ENCODE assay signal across 24 cellular contexts in the genomic region with DNA sequence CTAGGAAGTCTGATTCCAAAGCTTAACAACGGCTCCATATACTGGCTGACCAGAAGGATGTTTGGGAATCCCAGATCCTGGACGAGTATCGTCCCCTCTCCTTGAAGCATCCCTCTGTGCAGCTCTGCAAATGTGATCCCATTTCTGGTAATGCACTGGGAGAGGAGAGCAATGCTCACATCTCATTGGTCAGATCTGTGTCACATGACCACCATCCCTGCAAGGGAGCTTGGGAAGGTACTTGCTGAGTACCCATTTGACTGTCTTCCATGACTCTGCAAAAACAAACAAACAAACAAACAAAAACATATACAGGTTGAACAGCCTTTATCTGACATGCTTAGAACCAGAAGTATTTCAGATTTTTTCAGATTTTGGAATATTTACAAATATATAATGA. TPM values are rescaled to one million over a fixed set of nuclear protein-coding genes. Genes with fewer than 3 reads are reported as not detected.
A peak's percentile ranks its signal among the peaks of the same experiment; 100 is the strongest.
DNase-seq lines count a peak whose midpoint lies in the region; ATAC-seq, FAIRE-seq and TF ChIP-seq lines count a peak whose summit lies in the region.
"Had no signal": no experiment of that assay in that cellular context is flagged by ENCODE, and none has a peak within 500 bp of the region (broad histone marks: within the 10 kb centered on the region; RNA-seq: fewer than 3 reads in every experiment).

No MANE protein-coding gene starts in this region.

- H2AFZ ChIP-seq in HepG2 (ENCODE audit: low read length) (no peak overlapping the region), K562 (ENCODE audit: low read depth, low read length) (no peak overlapping the region)

- no peak overlapping the region for H3K27ac Mint-ChIP-seq in activated CD4-positive, alpha-beta T cell treated with anti-CD3 and anti-CD28 coated beads, Interleukin-2, amount 10 ng/mL, durations not matched to agents 24 days and 14 days
- H3K27ac Mint-ChIP-seq: CD4-positive, alpha-beta memory T cell; CD4-positive, CD25-positive, alpha-beta regulatory T cell; CD8-positive, alpha-beta memory T cell had no signal

- DNase-seq in HepG2 (ENCODE audit: low spot score) (no peak), right lobe of liver (no peak), NAMALWA (ENCODE audit: low spot score) (peak; percentile 27), K562 (ENCODE audit: extremely low read depth in 1 of 4, low spot score in 3 of 4) (peak in 2 of 4 experiments; percentile 49 to 54), DMS79 treated with DMSO at 0.1 percent for 48 hours (lab: John Stamatoyannopoulos, UW) (no peak)
- DNase-seq in activated CD4-positive, alpha-beta T cell treated with anti-CD3 and anti-CD28 coated beads, Interleukin-2, amount 10 ng/mL, durations not matched to agents 24 days and 14 days: no peak
- DNase-seq: ACHN; BE2C; C1 segment of cervical spinal cord; CD4-positive, alpha-beta memory T cell; CD4-positive, CD25-positive, alpha-beta regulatory T cell; CD8-positive, alpha-beta memory T cell; COR-L47; DMS 273 treated with DMSO at 0.1 percent for 48 hours; DMS153; DMS53; DMS79; GF-D8 had no signal

- H3K9me3 ChIP-seq in HepG2 (ENCODE audit: low read length) (peaks cover 17% of the 10 kb centered on the region), right lobe of liver (no peaks in the 10 kb centered on the region), K562 (replicated peaks; ENCODE audit: control insufficient read depth, insufficient read depth, low read depth, low read length) (no peaks in the 10 kb centered on the region; the same call in 1 of the 2 replicates)
- H3K9me3 ChIP-seq: BE2C had no signal

- H3K36me3 ChIP-seq in HepG2 (replicated peaks in 1 of 2; ENCODE audit: control insufficient read depth in 1 of 2, insufficient read depth in 2 of 2, low read length in 2 of 2): no peaks in the 10 kb centered on the region
- H3K36me3 ChIP-seq in right lobe of liver: no peaks in the 10 kb centered on the region
- no peaks in the 10 kb centered on the region for H3K36me3 ChIP-seq in K562 (ENCODE audit: control insufficient read depth, insufficient read depth, low read length)
- H3K36me3 ChIP-seq: BE2C had no signal

- BruUV-seq in HepG2 (replicated peaks; lab: Mats Ljungman, UMichigan): no TSS peak
- BruUV-seq in K562 (replicated peaks; lab: Mats Ljungman, UMichigan): no TSS peak

- H3K9me3 Mint-ChIP-seq in activated CD4-positive, alpha-beta T cell treated with anti-CD3 and anti-CD28 coated beads, Interleukin-2, amount 10 ng/mL, durations not matched to agents 24 days and 14 days: peaks cover 8% of the 10 kb centered on the region

- CTCF ChIA-PET in HepG2 (lab: Yijun Ruan, JAX; ENCODE audit: low intra/inter-chr PET ratio, low total read pairs) (no interaction called here), K562 (lab: Yijun Ruan, JAX; ENCODE audit: low intra/inter-chr PET ratio) (no interaction called here)

- H3K4me3 Mint-ChIP-seq in activated CD4-positive, alpha-beta T cell treated with anti-CD3 and anti-CD28 coated beads, Interleukin-2, amount 10 ng/mL, durations not matched to agents 24 days and 14 days: no peak overlapping the region
- H3K4me3 Mint-ChIP-seq: CD14-positive monocyte; CD4-positive, alpha-beta memory T cell; CD4-positive, CD25-positive, alpha-beta regulatory T cell; CD8-positive, alpha-beta memory T cell had no signal

- no peak overlapping the region for H3K4me2 ChIP-seq in HepG2 (ENCODE audit: low read depth, low read length)
- no peak overlapping the region for H3K4me2 ChIP-seq in K562 (ENCODE audit: insufficient read depth, low read length)
- H3K4me2 ChIP-seq: BLaER1 had no signal

- FAIRE-seq in HepG2 (lab: Jason Lieb, UNC) (no peak), K562 (lab: Jason Lieb, UNC) (no peak)
- FAIRE-seq: G401.6, GM12891, GM19239 had no signal

- TF ChIP-seq RAD21 in HepG2 (CRISPR knock-in tag; IDR thresholded peaks at IDR 0.05) (no peak), K562 (CRISPR knock-in tag; conservative IDR thresholded peaks at IDR 0.05 in 1 of 2, IDR thresholded peaks at IDR 0.05 in 1 of 2) (no peak)

- H3K4me3 ChIP-seq in HepG2 (replicated peaks in 1 of 3; ENCODE audit: insufficient read depth in 1 of 3, low read depth in 2 of 3, low read length in 3 of 3) (no peak overlapping the region), right lobe of liver (no peak overlapping the region), K562 (no peak overlapping the region)
- H3K4me3 ChIP-seq: BLaER1 had no signal

- WGBS in HepG2 (ENCODE audit: low lambda C conversion rate): 0% methylated on average over 3 of the region's 3 CpGs
- WGBS in right lobe of liver (ENCODE audit: insufficient coverage, low coverage, low lambda C conversion rate, missing lambda C conversion rate): 64% methylated on average over 3 of the region's 3 CpGs
- WGBS in K562 (ENCODE audit: insufficient coverage, low coverage, missing lambda C conversion rate): 0% methylated on average over 3 of the region's 3 CpGs

- POLR2A ChIA-PET in HepG2 (lab: Yijun Ruan, JAX): no interaction called here
- POLR2A ChIA-PET in K562 (lab: Yijun Ruan, JAX): interaction anchor here (1.0 kb wide), 1 partner anchor 37 kb away, joined by 3 read pairs; no protein-coding TSS in a partner anchor

- H3K79me2 ChIP-seq in HepG2 (ENCODE audit: insufficient read depth, low read length): no peaks in the 10 kb centered on the region
- no peaks in the 10 kb centered on the region for H3K79me2 ChIP-seq in K562 (ENCODE audit: control insufficient read depth, insufficient read depth, low read length)

- H3K4me1 Mint-ChIP-seq in activated CD4-positive, alpha-beta T cell treated with anti-CD3 and anti-CD28 coated beads, Interleukin-2, amount 10 ng/mL, durations not matched to agents 24 days and 14 days: peaks cover 2% of the 10 kb centered on the region
- H3K4me1 Mint-ChIP-seq: CD14-positive monocyte; CD4-positive, alpha-beta memory T cell; CD4-positive, CD25-positive, alpha-beta regulatory T cell; CD8-positive, alpha-beta memory T cell had no signal

- H3K36me3 Mint-ChIP-seq in activated CD4-positive, alpha-beta T cell treated with anti-CD3 and anti-CD28 coated beads, Interleukin-2, amount 10 ng/mL, durations not matched to agents 24 days and 14 days (ENCODE audit: low read depth): no peaks in the 10 kb centered on the region
- H3K36me3 Mint-ChIP-seq: CD14-positive monocyte; CD4-positive, CD25-positive, alpha-beta regulatory T cell had no signal

- intact Hi-C loops in HepG2 (cut with micrococcal nuclease; ENCODE audit: unreplicated experiment): no loop called here
- intact Hi-C loops in right lobe of liver (cut with DNase I): loop anchor here in 1 of 2 donors (10.0 kb wide), 1 partner anchor 303 kb away; no protein-coding TSS in a partner anchor
- intact Hi-C loops in K562 (cut with micrococcal nuclease): no loop called here
- intact Hi-C loops in activated CD4-positive, alpha-beta T cell treated with anti-CD3 and anti-CD28 coated beads, Interleukin-2, amount 10 ng/mL, durations not matched to agents 24 days and 14 days (cut with micrococcal nuclease): no loop called here

- no peak for TF ChIP-seq CTCF in HepG2 (CRISPR knock-in tag; IDR thresholded peaks at IDR 0.05)
- TF ChIP-seq CTCF in right lobe of liver (IDR thresholded peaks at IDR 0.05): no peak
- no peak for TF ChIP-seq CTCF in K562 (IDR thresholded peaks at IDR 0.05 in 2 of 3, conservative IDR thresholded peaks at IDR 0.05 in 1 of 3; ENCODE audit: insufficient read depth in 2 of 3, low read depth in 1 of 3, low read length in 3 of 3)

- in situ Hi-C loops in HepG2 (cut with HindIII; ENCODE audit: extremely low pct_ligation_motif_present, low pct_unique_long_range_greater_than_20kb): no loop called here
- in situ Hi-C loops in K562 (cut with MboI): no loop called here

- H3K27me3 ChIP-seq in HepG2 (ENCODE audit: control insufficient read depth in 1 of 2, insufficient read depth in 2 of 2, low read length in 2 of 2) (no peaks in the 10 kb centered on the region; a peak in 2 of 5 replicates), right lobe of liver (no peaks in the 10 kb centered on the region), K562 (ENCODE audit: control insufficient read depth in 2 of 2, insufficient read depth in 2 of 2, low read length in 2 of 2) (peaks cover 0 to 11% of the 10 kb centered on the region in 2 experiments; a peak in 1 of 5 replicates)
- H3K27me3 ChIP-seq: BE2C, BLaER1 had no signal

- TF ChIP-seq EP300 in HepG2 (IDR thresholded peaks at IDR 0.05; ENCODE audit: low read depth in 2 of 2, low read length in 2 of 2): no peak
- no peak for TF ChIP-seq EP300 in HepG2 (CRISPR knock-in tag; IDR thresholded peaks at IDR 0.05; ENCODE audit: borderline replicate concordance)
- no peak for TF ChIP-seq EP300 in K562 (IDR thresholded peaks at IDR 0.05; ENCODE audit: low read length)

- H3K9ac ChIP-seq in HepG2 (ENCODE audit: insufficient read depth, low read depth, low read length) (no peak overlapping the region), K562 (ENCODE audit: insufficient read depth in 1 of 2, low read depth in 2 of 2, low read length in 2 of 2) (no peak overlapping the region)
- H3K9ac ChIP-seq: BLaER1 had no signal

- no peaks in the 10 kb centered on the region for H3K9me1 ChIP-seq in K562 (ENCODE audit: control insufficient read depth, insufficient read depth, low read length)

- H4K20me1 ChIP-seq in HepG2 (ENCODE audit: insufficient read depth, low read length) (no peaks in the 10 kb centered on the region), K562 (replicated peaks; ENCODE audit: control insufficient read depth, insufficient read depth, low read length) (no peaks in the 10 kb centered on the region)
- H4K20me1 ChIP-seq: BLaER1 had no signal

- H3K27me3 Mint-ChIP-seq in activated CD4-positive, alpha-beta T cell treated with anti-CD3 and anti-CD28 coated beads, Interleukin-2, amount 10 ng/mL, durations not matched to agents 24 days and 14 days: peaks cover 5% of the 10 kb centered on the region
- H3K27me3 Mint-ChIP-seq: CD4-positive, alpha-beta memory T cell had no signal

- no peak overlapping the region for H3K27ac ChIP-seq in HepG2 (ENCODE audit: extremely low read length, insufficient read depth, low read length)
- no peak overlapping the region for H3K27ac ChIP-seq in right lobe of liver
- no peak overlapping the region for H3K27ac ChIP-seq in K562 (ENCODE audit: extremely low read depth, low read depth, low read length)
- H3K27ac ChIP-seq: 22Rv1, BLaER1 had no signal

- TF ChIP-seq POLR2A in HepG2 (IDR thresholded peaks at IDR 0.05; ENCODE audit: insufficient read depth in 1 of 2, low read depth in 2 of 2, low read length in 2 of 2): no peak
- no peak for TF ChIP-seq POLR2A in right lobe of liver (IDR thresholded peaks at IDR 0.05)
- no peak for TF ChIP-seq POLR2A in K562 (conservative IDR thresholded peaks at IDR 0.05)

- no peak for ATAC-seq in HepG2
- ATAC-seq in right lobe of liver: no peak
- ATAC-seq in K562: no peak

- H3K4me1 ChIP-seq in HepG2 (ENCODE audit: insufficient read depth, low read length) (no peaks in the 10 kb centered on the region), right lobe of liver (no peaks in the 10 kb centered on the region), K562 (replicated peaks in 1 of 2; ENCODE audit: control insufficient read depth in 2 of 2, insufficient read depth in 2 of 2, low read length in 2 of 2) (no peaks in the 10 kb centered on the region)
- H3K4me1 ChIP-seq: BE2C had no signal

RNA-seq across cellular contexts. Expression of gene KDM8, which starts 41.9 kb away (rescaled TPM):
- total RNA-seq in HepG2 (2016; rRNA removed; fragmentation: Illumina TruSeq; extraction: Trizol): 5.2 and 8.6 TPM in 2 replicates
- 4.8 and 8.6 TPM in 2 replicates for total RNA-seq in HepG2 (2016; cell fraction: cytosol; rRNA removed; fragmentation: Illumina TruSeq; extraction: Trizol; ENCODE audit: low read depth)
- 6.8 and 8.9 TPM in 2 replicates for total RNA-seq in HepG2 (2016; cell fraction: insoluble cytoplasmic fraction; rRNA removed; fragmentation: Illumina TruSeq; extraction: Trizol)
- total RNA-seq in HepG2 (2016; cell fraction: membrane; rRNA removed; fragmentation: Illumina TruSeq; extraction: Trizol): 5.4 and 6.5 TPM in 2 replicates
- 10.5 and 11.8 TPM in 2 replicates for total RNA-seq in HepG2 (2016; cell fraction: nucleus; rRNA removed; fragmentation: Illumina TruSeq; extraction: Trizol)
- 3.3 and 4.0 TPM in 2 replicates for polyA plus RNA-seq in HepG2 (2011; rRNA removed)
- 1.7 and 1.8 TPM in 2 replicates for polyA plus RNA-seq in HepG2 (2011; cell fraction: cytosol; rRNA removed)
- polyA plus RNA-seq in HepG2 (2011; cell fraction: nucleus; rRNA removed): 18.0 and 23.0 TPM in 2 replicates
- polyA plus RNA-seq in HepG2 (2012): 3.3 and 3.7 TPM in 2 replicates
- polyA plus RNA-seq in HepG2 (2016; cell fraction: cytosol; fragmentation: Illumina TruSeq; extraction: Trizol; ENCODE audit: low read depth): 1.4 and 2.0 TPM in 2 replicates
- polyA plus RNA-seq in HepG2 (2016; cell fraction: insoluble cytoplasmic fraction; fragmentation: Illumina TruSeq; extraction: Trizol; ENCODE audit: low read depth): 8.2 and 9.2 TPM in 2 replicates
- polyA plus RNA-seq in HepG2 (2016; cell fraction: membrane; fragmentation: Illumina TruSeq; extraction: Trizol; ENCODE audit: low read depth): 2.7 and 2.8 TPM in 2 replicates
- 14.1 and 16.6 TPM in 2 replicates for polyA plus RNA-seq in HepG2 (2016; cell fraction: nucleus; fragmentation: Illumina TruSeq; extraction: Trizol; ENCODE audit: insufficient read depth, low read depth)
- polyA minus RNA-seq in HepG2 (2011; rRNA and poly(A)+ RNA removed; ENCODE audit: low replicate concordance): 8.5 and 15.7 TPM in 2 replicates
- polyA minus RNA-seq in HepG2 (2011; cell fraction: cytosol; rRNA and poly(A)+ RNA removed): 1.7 and 2.4 TPM in 2 replicates
- 13.1 and 14.7 TPM in 2 replicates for polyA minus RNA-seq in HepG2 (2011; cell fraction: nucleus; rRNA and poly(A)+ RNA removed)
- total RNA-seq in right lobe of liver: 100 to 1,000 TPM in 1 of 6 experiments, 10 to 100 TPM in 5; 11.2 to 153 (median 66.7) TPM
- 18.0 and 41.3 TPM in 2 replicates for total RNA-seq in K562 (2011; cell fraction: chromatin; rRNA removed; ENCODE audit: low replicate concordance)
- 24.1 and 25.0 TPM in 2 replicates for total RNA-seq in K562 (2011; cell fraction: nucleolus; rRNA removed)
- total RNA-seq in K562 (2011; cell fraction: nucleoplasm; rRNA removed): 21.2 and 27.1 TPM in 2 replicates
- total RNA-seq in K562 (2014; rRNA removed): 6.4 and 10.8 TPM in 2 replicates
- total RNA-seq in K562 (2014; rRNA removed; fragmentation: Illumina TruSeq; extraction: Trizol): 2.6 and 5.3 TPM in 2 replicates
- 5.9 and 8.4 TPM in 2 replicates for total RNA-seq in K562 (2015; rRNA removed; fragmentation: Illumina TruSeq; extraction: Trizol)
- 9.1 TPM in 2 replicates for total RNA-seq in K562 (2021)
- 3.8 and 5.2 TPM in 2 replicates for polyA plus RNA-seq in K562 (2011; rRNA removed)
- polyA plus RNA-seq in K562 (2011; cell fraction: cytosol; rRNA removed): 4.5 and 35.4 TPM in 2 replicates
- 8.8 and 15.0 TPM in 2 replicates for polyA plus RNA-seq in K562 (2011; cell fraction: nucleus; rRNA removed)
- 5.4 and 5.7 TPM in 2 replicates for polyA plus RNA-seq in K562 (2012)
- 5.4 and 7.5 TPM in 2 replicates for polyA plus RNA-seq in K562 (2014; fragmentation: Illumina TruSeq; extraction: Trizol)
- polyA plus RNA-seq in K562 (2014; fragmentation: Nextera tagmentation; extraction: Ambion mirVana): under 1 TPM; 0.61 to 0.66 TPM
- polyA plus RNA-seq in K562 (2014; rRNA removed): 6.4 and 7.0 TPM in 2 replicates
- 8.7 and 10.1 TPM in 2 replicates for polyA minus RNA-seq in K562 (2011; rRNA and poly(A)+ RNA removed)
- 2.2 and 3.5 TPM in 2 replicates for polyA minus RNA-seq in K562 (2011; cell fraction: cytosol; rRNA and poly(A)+ RNA removed)
- 9.0 and 9.8 TPM in 2 replicates for polyA minus RNA-seq in K562 (2011; cell fraction: nucleus; rRNA and poly(A)+ RNA removed)
- 11.0 and 13.6 TPM in 2 replicates for total RNA-seq in activated CD4-positive, alpha-beta T cell treated with anti-CD3 and anti-CD28 coated beads, Interleukin-2, amount 10 ng/mL, durations not matched to agents 24 days and 14 days

Comparison
In these comparisons a context has a peak if more than half of its experiments do, and no peak if none do; other contexts are left out.
1. Of the 241 proteins assayed by ChIP-seq in both HepG2 and K562: peak only in HepG2: none; only in K562: TFE3 and USF2; in both: RAD51; in neither: 238.